ENCODE assay signal across 10 cellular contexts in genomic region chr18:23627325-23627724, GRCh38. TPM values are rescaled to one million over a fixed set of nuclear protein-coding genes. Genes with fewer than 3 reads are reported as not detected.
DNase-seq lines count a peak whose midpoint lies in the region; ATAC-seq and TF ChIP-seq lines count a peak whose summit lies in the region.
"Had no signal": no experiment of that assay in that cellular context is flagged by ENCODE, and none has a peak within 500 bp of the region (broad histone marks: within the 10 kb centered on the region; RNA-seq: fewer than 3 reads in every experiment).

No MANE protein-coding gene starts in this region.

- peaks cover 21% of the 10 kb centered on the region for H3F3A ChIP-seq in PC-3 (ENCODE audit: low read length, unreplicated experiment)

- no peak for TF ChIP-seq EP300 in sigmoid colon (IDR thresholded peaks at IDR 0.05)

- CTCF ChIA-PET in PC-3 (lab: Charles Lee) = interaction anchor here (3.7 kb wide), 1 partner anchor 75 kb away, joined by 38 read pairs; no protein-coding TSS in a partner anchor

- no peaks in the 10 kb centered on the region for H3K79me2 ChIP-seq in PC-3 (ENCODE audit: low read length)

- H3K4me3 ChIP-seq in PC-3 (ENCODE audit: low read length) (peak overlapping the region; percentile 29; the same call in 1 of the 2 replicates), epithelial cell of proximal tubule (ENCODE audit: low read depth, low read length) (no peak overlapping the region), retinal pigment epithelial cell (ENCODE audit: low read length) (no peak overlapping the region), sigmoid colon (no peak overlapping the region)
- H3K4me3 ChIP-seq: SJCRH30 had no signal

- no peaks in the 10 kb centered on the region for H3K36me3 ChIP-seq in PC-3 (ENCODE audit: low read depth, low read length)
- no peaks in the 10 kb centered on the region for H3K36me3 ChIP-seq in sigmoid colon
- H3K36me3 ChIP-seq: SJCRH30 had no signal

- no peaks in the 10 kb centered on the region for H4K20me1 ChIP-seq in PC-3 (ENCODE audit: low read length)

- no peak for TF ChIP-seq POLR2A in sigmoid colon (IDR thresholded peaks at IDR 0.05)

- H3K27me3 ChIP-seq in PC-3 (ENCODE audit: low read length) = no peaks in the 10 kb centered on the region
- no peaks in the 10 kb centered on the region for H3K27me3 ChIP-seq in sigmoid colon
- H3K27me3 ChIP-seq: SJCRH30 had no signal

- POLR2A ChIA-PET in PC-3 (lab: Charles Lee; ENCODE audit: unreplicated experiment) = interaction anchor here (0.5 to 0.7 kb wide), 3 partner anchors 8 to 172 kb away, joined by 3 to 16 read pairs (median 9); no protein-coding TSS in a partner anchor

- peak; percentile 65 for ATAC-seq in PC-3

- peak overlapping the region; percentile 89 for H3K9ac ChIP-seq in PC-3 (ENCODE audit: low read length)

- intact Hi-C loops in PC-3 (cut with micrococcal nuclease) (loop anchor here (1.0 to 2.0 kb wide), 3 partner anchors 41 to 62 kb away; partner anchors contain the start of genes LAMA3 and NPC1), sigmoid colon (cut with DNase I) (no loop called here)

- WGBS in sigmoid colon, 2 donors = 13 to 59% methylated on average over 3 of the region's 3 CpGs

- no peaks in the 10 kb centered on the region for H3K9me3 ChIP-seq in PC-3 (ENCODE audit: low read length)
- H3K9me3 ChIP-seq in sigmoid colon = no peaks in the 10 kb centered on the region
- H3K9me3 ChIP-seq: SJCRH30 had no signal

- no TSS peak for BruUV-seq in PC-3 (replicated peaks; lab: Mats Ljungman, UMichigan)

- TF ChIP-seq CTCF in PC-3 (conservative IDR thresholded peaks at IDR 0.05; ENCODE audit: low read depth, low read length) (no peak), epithelial cell of proximal tubule (conservative IDR thresholded peaks at IDR 0.05; ENCODE audit: low read depth, low read length) (no peak), retinal pigment epithelial cell (conservative IDR thresholded peaks at IDR 0.05; ENCODE audit: low read depth, low read length) (no peak), sigmoid colon (IDR thresholded peaks at IDR 0.05) (no peak)

- H3K4me2 ChIP-seq in PC-3 (ENCODE audit: low read length) = peak overlapping the region; percentile 69

- H3K9me2 ChIP-seq in PC-3 (replicated peaks; ENCODE audit: low read length) = no peaks in the 10 kb centered on the region

- DNase-seq in ELR (ENCODE audit: low read depth) (peak; percentile 93), PC-3 (peak; percentile 92), epithelial cell of proximal tubule (ENCODE audit: low read depth) (peak; percentile 86), retinal pigment epithelial cell (ENCODE audit: low read depth) (peak; percentile 62), sigmoid colon (no peak), NCI-H146 (lab: John Stamatoyannopoulos, UW) (no peak), substantia nigra (lab: John Stamatoyannopoulos, UW) (no peak)
- DNase-seq in effector CD8-positive, alpha-beta T cell (lab: John Stamatoyannopoulos, UW) = no peak
- DNase-seq: naive B cell, SJCRH30 had no signal

- H3K4me1 ChIP-seq in PC-3 (ENCODE audit: insufficient read depth, low read length) = peaks cover 50% of the 10 kb centered on the region
- H3K4me1 ChIP-seq in sigmoid colon = no peaks in the 10 kb centered on the region
- H3K4me1 ChIP-seq: SJCRH30 had no signal

- no peak overlapping the region for H2AFZ ChIP-seq in PC-3 (ENCODE audit: low read length)

- H3K27ac ChIP-seq in PC-3 (ENCODE audit: low read length) (peak overlapping the region; percentile 98), sigmoid colon (no peak overlapping the region), substantia nigra (ENCODE audit: low read depth, low read length, poor library complexity, severe bottlenecking) (no peak overlapping the region)
- H3K27ac ChIP-seq: SJCRH30 had no signal

RNA-seq across cellular contexts. Expression of gene ANKRD29, which starts 35.4 kb away (rescaled TPM):
- total RNA-seq in PC-3 (2014; rRNA removed) (31.0 and 31.4 TPM in 2 replicates), epithelial cell of proximal tubule (1.2 and 2.7 TPM in 2 replicates), sigmoid colon (10 to 100 TPM in 1 of 4 donors, 1 to 10 TPM in 3; 3.0 to 31.0 (median 6.3) TPM)
- 1 to 10 TPM; 2.5 to 4.2 (median 4.2) TPM for polyA plus RNA-seq in sigmoid colon

RNA-seq across cellular contexts. Expression of gene NPC1, which starts 41.0 kb away (rescaled TPM):
- total RNA-seq in PC-3 (2014; rRNA removed) (85.5 and 122 TPM in 2 replicates), epithelial cell of proximal tubule (54.8 and 69.5 TPM in 2 replicates), sigmoid colon (10 to 100 TPM; 34.9 to 59.2 (median 48.1) TPM)
- 10 to 100 TPM in 2 of 3 donors, 1 to 10 TPM in 1; 9.0 to 27.4 (median 12.5) TPM for polyA plus RNA-seq in sigmoid colon

Comparison
In these comparisons a context has a peak if more than half of its experiments do, and no peak if none do; other contexts are left out.
1. DNase-seq: peak in ELR (single experiment), PC-3 (single experiment), epithelial cell of proximal tubule (single experiment) and retinal pigment epithelial cell (single experiment); none in sigmoid colon (single experiment), NCI-H146 (single experiment), effector CD8-positive, alpha-beta T cell (single experiment) and substantia nigra (0 of 49).